ENCODE assay signal across 37 cellular contexts in genomic region chr15:45361883-45362282, GRCh38. TPM values are rescaled to one million over a fixed set of nuclear protein-coding genes. Genes with fewer than 3 reads are reported as not detected.
"Had no signal": no experiment of that assay in that cellular context is flagged by ENCODE, and none has a peak within 500 bp of the region (broad histone marks: within the 10 kb centered on the region; RNA-seq: fewer than 3 reads in every experiment).

No MANE protein-coding gene starts in this region.

- H3K9me3 Mint-ChIP-seq: activated B cell treated with CpG ODN at 0.5 μM for 24 hours; activated CD4-positive, alpha-beta memory T cell treated with anti-CD3 and anti-CD28 coated beads for 36 hours; activated naive CD4-positive, alpha-beta T cell treated with anti-CD3 and anti-CD28 coated beads for 36 hours; activated T-helper 1 cell treated with anti-CD3 and anti-CD28 coated beads, Interleukin-12 subunit alpha, Interleukin-12 subunit beta, Interleukin-2, Interleukin-4 antibody, amounts not matched to agents 30 ng/mL and 10 ng/mL and 1 ng/mL, durations not matched to agents 14 hours and 24 hours and 36 hours; activated T-helper 2 cell treated with anti-CD3 and anti-CD28 coated beads, Interferon-gamma antibody, Interleukin-2, Interleukin-4, amounts not matched to agents 10 μg/mL and 5 μg/mL and 100 μg/mL, durations not matched to agents 14 hours and 24 hours and 36 hours; T-helper 2 cell treated with Interferon-gamma antibody and Interleukin-4, amounts not matched to agents 5 μg/mL and 100 μg/mL, for 36 hours had no signal

- FAIRE-seq: endometrium, endothelial cell of umbilical vein had no signal

- H3K4me3 Mint-ChIP-seq: activated B cell treated with CpG ODN at 0.5 μM for 24 hours; activated CD4-positive, alpha-beta memory T cell treated with anti-CD3 and anti-CD28 coated beads for 36 hours; activated CD8-positive, alpha-beta memory T cell treated with anti-CD3 and anti-CD28 coated beads, Interleukin-2, amount 10 ng/mL, durations not matched to agents 7 days and 5 days; activated CD8-positive, alpha-beta T cell treated with anti-CD3 and anti-CD28 coated beads, Interleukin-2, amount 10 ng/mL, durations not matched to agents 7 days and 5 days; activated naive CD4-positive, alpha-beta T cell treated with anti-CD3 and anti-CD28 coated beads for 36 hours; activated naive CD8-positive, alpha-beta T cell; activated T-helper 1 cell treated with anti-CD3 and anti-CD28 coated beads, Interleukin-12 subunit alpha, Interleukin-12 subunit beta, Interleukin-2, Interleukin-4 antibody, amounts not matched to agents 30 ng/mL and 10 ng/mL and 1 ng/mL, durations not matched to agents 14 hours and 24 hours and 36 hours; brain; T-helper 17 cell; T-helper 2 cell treated with Interferon-gamma antibody and Interleukin-4, amounts not matched to agents 5 μg/mL and 100 μg/mL, for 36 hours had no signal

- H3K27me3 ChIP-seq: adrenal gland, breast epithelium, cardiac muscle cell, colonic mucosa, esophagus squamous epithelium, gastroesophageal sphincter had no signal

- H3K27ac Mint-ChIP-seq: activated B cell treated with CpG ODN at 0.5 μM for 24 hours; activated CD4-positive, alpha-beta memory T cell treated with anti-CD3 and anti-CD28 coated beads for 36 hours; activated CD8-positive, alpha-beta memory T cell treated with anti-CD3 and anti-CD28 coated beads, Interleukin-2, amount 10 ng/mL, durations not matched to agents 7 days and 5 days; activated CD8-positive, alpha-beta T cell treated with anti-CD3 and anti-CD28 coated beads, Interleukin-2, amount 10 ng/mL, durations not matched to agents 7 days and 5 days; activated naive CD4-positive, alpha-beta T cell treated with anti-CD3 and anti-CD28 coated beads for 36 hours; activated naive CD8-positive, alpha-beta T cell; activated T-helper 1 cell treated with anti-CD3 and anti-CD28 coated beads, Interleukin-12 subunit alpha, Interleukin-12 subunit beta, Interleukin-2, Interleukin-4 antibody, amounts not matched to agents 30 ng/mL and 10 ng/mL and 1 ng/mL, durations not matched to agents 14 hours and 24 hours and 36 hours; activated T-helper 2 cell treated with anti-CD3 and anti-CD28 coated beads, Interferon-gamma antibody, Interleukin-2, Interleukin-4, amounts not matched to agents 10 μg/mL and 5 μg/mL and 100 μg/mL, durations not matched to agents 14 hours and 24 hours and 36 hours; brain; T-helper 17 cell; T-helper 2 cell treated with Interferon-gamma antibody and Interleukin-4, amounts not matched to agents 5 μg/mL and 100 μg/mL, for 36 hours had no signal

- H3K36me3 ChIP-seq: breast epithelium, colonic mucosa, WERI-Rb-1 had no signal

- H3K36me3 Mint-ChIP-seq: activated CD4-positive, alpha-beta memory T cell treated with anti-CD3 and anti-CD28 coated beads for 36 hours; activated CD8-positive, alpha-beta memory T cell treated with anti-CD3 and anti-CD28 coated beads, Interleukin-2, amount 10 ng/mL, durations not matched to agents 7 days and 5 days had no signal

- H3K4me1 ChIP-seq: adrenal gland, breast epithelium, colonic mucosa, esophagus squamous epithelium had no signal

- H3K27ac ChIP-seq: adrenal gland, breast epithelium, cardiac muscle cell, colonic mucosa, epithelial cell of prostate, esophagus squamous epithelium, gastroesophageal sphincter, WERI-Rb-1 had no signal

- ATAC-seq: activated CD4-positive, CD25-positive, alpha-beta regulatory T cell treated with anti-CD3 and anti-CD28 coated beads, Interleukin-2, amount 50 U/mL, for 24 hours; activated CD8-positive, alpha-beta memory T cell treated with anti-CD3 and anti-CD28 coated beads, Interleukin-2, amount 10 ng/mL, durations not matched to agents 7 days and 5 days; activated CD8-positive, alpha-beta T cell treated with anti-CD3 and anti-CD28 coated beads, Interleukin-2, amount 10 ng/mL, durations not matched to agents 7 days and 5 days; gastroesophageal sphincter; T-helper 17 cell had no signal

- H3K9me3 ChIP-seq: adrenal gland, breast epithelium, colonic mucosa, esophagus squamous epithelium, gastroesophageal sphincter had no signal

- H3K4me1 Mint-ChIP-seq: activated B cell treated with CpG ODN at 0.5 μM for 24 hours; activated CD8-positive, alpha-beta memory T cell treated with anti-CD3 and anti-CD28 coated beads, Interleukin-2, amount 10 ng/mL, durations not matched to agents 7 days and 5 days; T-helper 17 cell had no signal

- DNase-seq: activated B cell treated with CpG ODN at 0.5 μM for 24 hours; activated CD4-positive, alpha-beta memory T cell treated with anti-CD3 and anti-CD28 coated beads for 36 hours; activated CD4-positive, alpha-beta T cell treated with anti-CD3 and anti-CD28 coated beads for 48 hours; activated CD4-positive, alpha-beta T cell treated with anti-CD3 and anti-CD28 coated beads, Interleukin-2, amount 50 U/mL, for 1 hour; activated CD8-positive, alpha-beta memory T cell treated with anti-CD3 and anti-CD28 coated beads, Interleukin-2, amount 10 ng/mL, durations not matched to agents 7 days and 5 days; activated CD8-positive, alpha-beta memory T cell treated with anti-CD3 and anti-CD28 coated beads, Interleukin-2, amount 50 U/mL, for 4 hours; activated CD8-positive, alpha-beta T cell treated with anti-CD3 and anti-CD28 coated beads, Interleukin-2, amount 10 ng/mL, durations not matched to agents 7 days and 5 days; activated effector memory CD4-positive, alpha-beta T cell treated with anti-CD3 and anti-CD28 coated beads, Interleukin-2, amount 50 U/mL, for 16 hours; activated naive CD4-positive, alpha-beta T cell treated with anti-CD3 and anti-CD28 coated beads for 36 hours; activated T-cell treated with anti-CD3 and anti-CD28 coated beads, Interleukin-2, amount 50 U/mL, for 1 hour; activated T-cell treated with anti-CD3 and anti-CD28 coated beads, Interleukin-2, amount 50 U/mL, for 48 hours; adrenal gland; amygdala; aorta; central memory CD4-positive, alpha-beta T cell; cerebellar nuclear complex; colonic mucosa; effector CD8-positive, alpha-beta T cell; esophagus squamous epithelium; foreskin melanocyte; T-helper 1 cell; T-helper 17 cell; T1000; WERI-Rb-1 had no signal

- H3K4me3 ChIP-seq: adrenal gland, breast epithelium, cardiac muscle cell, colonic mucosa, esophagus squamous epithelium, gastroesophageal sphincter had no signal

- H3K27me3 Mint-ChIP-seq: activated B cell treated with CpG ODN at 0.5 μM for 24 hours; activated CD4-positive, alpha-beta memory T cell treated with anti-CD3 and anti-CD28 coated beads for 36 hours; activated naive CD8-positive, alpha-beta T cell; brain had no signal

RNA-seq across cellular contexts. Expression of gene GATM, which starts 16.5 kb away (rescaled TPM):
- total RNA-seq: glomerular endothelial cell had no signal
